8 cellular contexts compared by ENCODE assay signal in genomic region chr1:13354475-13354874, GRCh38. TPM values are rescaled to one million over a fixed set of nuclear protein-coding genes. Genes with fewer than 3 reads are reported as not detected.
"Had no signal": no experiment of that assay in that cellular context is flagged by ENCODE, and none has a peak within 500 bp of the region (broad histone marks: within the 10 kb centered on the region; RNA-seq: fewer than 3 reads in every experiment).

No MANE protein-coding gene starts in this region.

RNA-seq across cellular contexts. Expression of gene PRAMEF14, which starts 7.5 kb away (rescaled TPM):
- total RNA-seq: LHCN-M2, OCI-LY7, PC-3, Peyer's patch, Right ventricle myocardium inferior, RPMI7951, SJCRH30 had no signal
- polyA plus RNA-seq: IgD-negative memory B cell had no signal

RNA-seq across cellular contexts. Expression of gene PRAMEF19, which starts 17.3 kb away (rescaled TPM):
- total RNA-seq: LHCN-M2, OCI-LY7, PC-3, Peyer's patch, Right ventricle myocardium inferior, RPMI7951, SJCRH30 had no signal
- polyA plus RNA-seq: IgD-negative memory B cell had no signal

RNA-seq across cellular contexts. Expression of gene PRAMEF17, which starts 35.0 kb away (rescaled TPM):
- total RNA-seq: LHCN-M2, OCI-LY7, PC-3, Peyer's patch, Right ventricle myocardium inferior, RPMI7951, SJCRH30 had no signal
- polyA plus RNA-seq: IgD-negative memory B cell had no signal

RNA-seq across cellular contexts. Expression of gene PRAMEF15, which starts 39.1 kb away (rescaled TPM):
- total RNA-seq: LHCN-M2, OCI-LY7, PC-3, Peyer's patch, Right ventricle myocardium inferior, RPMI7951, SJCRH30 had no signal
- polyA plus RNA-seq: IgD-negative memory B cell had no signal

RNA-seq across cellular contexts. Expression of gene PRAMEF33, which starts 51.1 kb away (rescaled TPM):
- total RNA-seq: LHCN-M2, OCI-LY7, PC-3, Peyer's patch, Right ventricle myocardium inferior, RPMI7951, SJCRH30 had no signal
- polyA plus RNA-seq: IgD-negative memory B cell had no signal
